Comparison of ENCODE assay signal across 8 cellular contexts in genomic region chr1:234975122-234975940, GRCh38.
DNase-seq lines count a peak whose midpoint lies in the region; ATAC-seq, FAIRE-seq and TF ChIP-seq lines count a peak whose summit lies in the region.

No MANE protein-coding gene starts in this region.

- no peaks in the 10 kb centered on the region for H3K27me3 Mint-ChIP-seq in activated naive CD4-positive, alpha-beta T cell treated with anti-CD3 and anti-CD28 coated beads for 36 hours (ENCODE audit: low read depth)
- H3K27me3 Mint-ChIP-seq in endodermal cell (ENCODE audit: insufficient read depth): no peaks in the 10 kb centered on the region
- H3K27me3 Mint-ChIP-seq in CD4-positive, alpha-beta T cell: peaks cover 3% of the 10 kb centered on the region

- H3K4me3 Mint-ChIP-seq in activated naive CD4-positive, alpha-beta T cell treated with anti-CD3 and anti-CD28 coated beads for 36 hours: no peak overlapping the region
- H3K4me3 Mint-ChIP-seq in endodermal cell: no peak overlapping the region
- H3K4me3 Mint-ChIP-seq in CD4-positive, alpha-beta T cell: no peak overlapping the region

- TF ChIP-seq CTCF in endodermal cell (conservative IDR thresholded peaks at IDR 0.05) (no peak), osteoblast (IDR thresholded peaks at IDR 0.05; ENCODE audit: extremely low read depth, low read depth, low read length) (no peak)
- TF ChIP-seq CTCF in CD4-positive, alpha-beta T cell (IDR thresholded peaks at IDR 0.05): no peak

- H3K79me2 ChIP-seq in osteoblast (ENCODE audit: insufficient read depth, low read length): no peaks in the 10 kb centered on the region

- no peak overlapping the region for H3K27ac ChIP-seq in endodermal cell (ENCODE audit: low read depth, low read length)
- peak overlapping the region; percentile 95 for H3K27ac ChIP-seq in osteoblast (ENCODE audit: low read depth, low read length)
- no peak overlapping the region for H3K27ac ChIP-seq in CD4-positive, alpha-beta T cell (ENCODE audit: low read depth, low read length)

- H3K9ac ChIP-seq in endodermal cell (ENCODE audit: extremely low read depth, low read length, poor library complexity, severe bottlenecking): no peak overlapping the region

- intact Hi-C loops in activated naive CD4-positive, alpha-beta T cell treated with anti-CD3 and anti-CD28 coated beads for 36 hours (cut with micrococcal nuclease): no loop called here
- intact Hi-C loops in CD4-positive, alpha-beta T cell (cut with DNase I, micrococcal nuclease): loop anchor here in 1 of 2 experiments (5.0 kb wide), 2 partner anchors 37 to 363 kb away; partner anchors contain the start of gene IRF2BP2
- intact Hi-C loops in posterior cingulate gyrus (cut with DNase I): loop anchor here (10.0 kb wide), 2 partner anchors 251 to 481 kb away; no protein-coding TSS in a partner anchor

- peak; percentile 89 for FAIRE-seq in RCC 7860 (lab: Jason Lieb, UNC)

- H3K27ac Mint-ChIP-seq in activated naive CD4-positive, alpha-beta T cell treated with anti-CD3 and anti-CD28 coated beads for 36 hours: peak overlapping the region; percentile 20
- peak overlapping the region; percentile 16 for H3K27ac Mint-ChIP-seq in endodermal cell
- H3K27ac Mint-ChIP-seq in CD4-positive, alpha-beta T cell: no peak overlapping the region

- peak overlapping the region; percentile 7 for H3K4me2 ChIP-seq in osteoblast (ENCODE audit: insufficient read depth, low read length)

- no peak for ATAC-seq in CD4-positive, alpha-beta T cell (ENCODE audit: poor library complexity)

- POLR2A ChIA-PET in CD4-positive, alpha-beta T cell (lab: Charles Lee): interaction anchor here (0.6 to 1.9 kb wide), 3 partner anchors 10 to 299 kb away, joined by 3 to 6 read pairs (median 5); no protein-coding TSS in a partner anchor

- WGBS in endodermal cell (ENCODE audit: insufficient coverage in 1 of 2, insufficient read length in 1 of 2), 2 experiments: 83 to 85% methylated on average over 10 to 11 of the region's 11 CpGs

- H3K9me3 ChIP-seq in endodermal cell (ENCODE audit: control insufficient read depth, low read length) (no peaks in the 10 kb centered on the region), osteoblast (ENCODE audit: low read depth, low read length) (no peaks in the 10 kb centered on the region)
- H3K9me3 ChIP-seq in CD4-positive, alpha-beta T cell (ENCODE audit: control insufficient read depth, low read length): no peaks in the 10 kb centered on the region

- H3K27me3 ChIP-seq in endodermal cell (ENCODE audit: control insufficient read depth, insufficient read depth, low read length, poor library complexity, severe bottlenecking) (no peaks in the 10 kb centered on the region), osteoblast (ENCODE audit: insufficient read depth, low read length) (no peaks in the 10 kb centered on the region)
- H3K27me3 ChIP-seq in CD4-positive, alpha-beta T cell (ENCODE audit: control insufficient read depth, insufficient read depth, low read length): no peaks in the 10 kb centered on the region

- H2AFZ ChIP-seq in osteoblast (ENCODE audit: low read length): no peak overlapping the region

- no peaks in the 10 kb centered on the region for H4K20me1 ChIP-seq in osteoblast (ENCODE audit: insufficient read depth, low read length)

- H3K4me1 Mint-ChIP-seq in activated naive CD4-positive, alpha-beta T cell treated with anti-CD3 and anti-CD28 coated beads for 36 hours (ENCODE audit: low read depth): peaks cover 71% of the 10 kb centered on the region
- H3K4me1 Mint-ChIP-seq in endodermal cell: peaks cover 74% of the 10 kb centered on the region
- peaks cover 68% of the 10 kb centered on the region for H3K4me1 Mint-ChIP-seq in CD4-positive, alpha-beta T cell (ENCODE audit: low read depth)

- H3K36me3 ChIP-seq in endodermal cell (ENCODE audit: control insufficient read depth, insufficient read depth, low read length) (no peaks in the 10 kb centered on the region), osteoblast (ENCODE audit: insufficient read depth, low read length) (no peaks in the 10 kb centered on the region)

- CTCF ChIA-PET in activated naive CD4-positive, alpha-beta T cell treated with anti-CD3 and anti-CD28 coated beads for 36 hours (lab: Charles Lee): interaction anchor here (0.8 to 1.0 kb wide), 3 partner anchors 10 to 47 kb away, joined by 3 to 4 read pairs (median 3); no protein-coding TSS in a partner anchor
- CTCF ChIA-PET in CD4-positive, alpha-beta T cell (lab: Charles Lee): no interaction called here

- H3K36me3 Mint-ChIP-seq in activated naive CD4-positive, alpha-beta T cell treated with anti-CD3 and anti-CD28 coated beads for 36 hours (ENCODE audit: low read depth): peaks cover 1% of the 10 kb centered on the region
- H3K36me3 Mint-ChIP-seq in endodermal cell (ENCODE audit: low read depth): no peaks in the 10 kb centered on the region
- H3K36me3 Mint-ChIP-seq in CD4-positive, alpha-beta T cell (ENCODE audit: low read depth): no peaks in the 10 kb centered on the region

- H3K4me3 ChIP-seq in endodermal cell (ENCODE audit: low read length) (no peak overlapping the region), osteoblast (ENCODE audit: insufficient read depth, low read length) (no peak overlapping the region)

- H3K4me1 ChIP-seq in endodermal cell (ENCODE audit: control insufficient read depth, insufficient read depth, low read length): peaks cover 31% of the 10 kb centered on the region
- H3K4me1 ChIP-seq in osteoblast (ENCODE audit: insufficient read depth, low read length): peaks cover 64% of the 10 kb centered on the region

- DNase-seq in activated naive CD4-positive, alpha-beta T cell treated with anti-CD3 and anti-CD28 coated beads for 36 hours: no peak
- DNase-seq in activated naive CD4-positive, alpha-beta T cell treated with anti-CD3 and anti-CD28 coated beads, Interleukin-2, amount 50 U/mL, for 16 hours: no peak
- DNase-seq in RCC 7860 (ENCODE audit: low spot score): peak; percentile 99
- DNase-seq in endodermal cell: peak; percentile 63
- peak; percentile 83 for DNase-seq in osteoblast (ENCODE audit: insufficient read length, low spot score, missing footprints)
- no peak for DNase-seq in CD4-positive, alpha-beta T cell
- DNase-seq in midbrain (lab: John Stamatoyannopoulos, UW): no peak
- no peak for DNase-seq in posterior cingulate gyrus

- H3K9me3 Mint-ChIP-seq in activated naive CD4-positive, alpha-beta T cell treated with anti-CD3 and anti-CD28 coated beads for 36 hours: no peaks in the 10 kb centered on the region
- H3K9me3 Mint-ChIP-seq in endodermal cell: no peaks in the 10 kb centered on the region
- H3K9me3 Mint-ChIP-seq in CD4-positive, alpha-beta T cell: no peaks in the 10 kb centered on the region

Comparison
In these comparisons a context has a peak if more than half of its experiments do, and no peak if none do; other contexts are left out.
1. DNase-seq: peak in RCC 7860 (single experiment), endodermal cell (single experiment) and osteoblast (single experiment); none in activated naive CD4-positive, alpha-beta T cell treated with anti-CD3 and anti-CD28 coated beads for 36 hours (single experiment), activated naive CD4-positive, alpha-beta T cell treated with anti-CD3 and anti-CD28 coated beads, Interleukin-2, amount 50 U/mL, for 16 hours (single experiment), CD4-positive, alpha-beta T cell (0 of 10), midbrain (single experiment) and posterior cingulate gyrus (0 of 10).